ENCODE assay signal across 1 cellular context in the genomic region with DNA sequence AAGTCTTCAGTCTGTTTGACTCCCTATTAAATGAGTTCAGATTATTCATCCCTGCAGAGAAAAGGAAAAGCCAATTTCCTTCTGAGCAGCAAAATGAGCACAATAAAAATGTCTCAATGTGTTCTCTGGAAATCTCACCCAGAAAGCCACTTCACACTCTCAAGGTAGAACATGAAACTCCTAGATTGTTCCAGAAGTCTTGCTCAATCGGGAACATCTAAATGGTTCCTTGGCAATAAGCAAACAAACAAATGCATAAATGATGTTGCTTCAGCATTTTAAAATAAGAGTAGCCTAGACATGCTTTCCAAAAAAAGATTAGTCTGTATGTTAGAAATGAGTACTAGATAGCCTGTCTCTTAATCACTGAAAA.
TF ChIP-seq lines count a peak whose summit lies in the region.

No MANE protein-coding gene starts in this region.

TF ChIP-seq in GM12878, 131 proteins besides CTCF, POLR2A, EP300 and RAD21:
- TF ChIP-seq LARP7 (IDR thresholded peaks at IDR 0.05) (no peak), SMAD1 (IDR thresholded peaks at IDR 0.05; ENCODE audit: low read depth, partially characterized antibody) (no peak), RBBP5 (conservative IDR thresholded peaks at IDR 0.05) (no peak), FOXK2 (IDR thresholded peaks at IDR 0.05) (no peak), NR2F1 (conservative IDR thresholded peaks at IDR 0.05) (no peak), ZNF24 (IDR thresholded peaks at IDR 0.05) (no peak), NFYA (IDR thresholded peaks at IDR 0.05; ENCODE audit: borderline replicate concordance, low read depth, low read length) (no peak), CREB1 (IDR thresholded peaks at IDR 0.05; ENCODE audit: low read depth) (no peak), TCF12 (IDR thresholded peaks at IDR 0.05; ENCODE audit: low read depth, low read length) (no peak), EZH2 (IDR thresholded peaks at IDR 0.05; ENCODE audit: borderline replicate concordance, control insufficient read depth, low read depth, low read length) (no peak)
- TF ChIP-seq, protein P1, sequence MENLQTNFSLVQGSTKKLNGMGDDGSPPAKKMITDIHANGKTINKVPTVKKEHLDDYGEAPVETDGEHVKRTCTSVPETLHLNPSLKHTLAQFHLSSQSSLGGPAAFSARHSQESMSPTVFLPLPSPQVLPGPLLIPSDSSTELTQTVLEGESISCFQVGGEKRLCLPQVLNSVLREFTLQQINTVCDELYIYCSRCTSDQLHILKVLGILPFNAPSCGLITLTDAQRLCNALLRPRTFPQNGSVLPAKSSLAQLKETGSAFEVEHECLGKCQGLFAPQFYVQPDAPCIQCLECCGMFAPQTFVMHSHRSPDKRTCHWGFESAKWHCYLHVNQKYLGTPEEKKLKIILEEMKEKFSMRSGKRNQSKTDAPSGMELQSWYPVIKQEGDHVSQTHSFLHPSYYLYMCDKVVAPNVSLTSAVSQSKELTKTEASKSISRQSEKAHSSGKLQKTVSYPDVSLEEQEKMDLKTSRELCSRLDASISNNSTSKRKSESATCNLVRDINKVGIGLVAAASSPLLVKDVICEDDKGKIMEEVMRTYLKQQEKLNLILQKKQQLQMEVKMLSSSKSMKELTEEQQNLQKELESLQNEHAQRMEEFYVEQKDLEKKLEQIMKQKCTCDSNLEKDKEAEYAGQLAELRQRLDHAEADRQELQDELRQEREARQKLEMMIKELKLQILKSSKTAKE (IDR thresholded peaks at IDR 0.05; ENCODE audit: low read depth, poor library complexity, severe bottlenecking) = no peak
